ENCODE assay signal across 19 cellular contexts in the genomic region with DNA sequence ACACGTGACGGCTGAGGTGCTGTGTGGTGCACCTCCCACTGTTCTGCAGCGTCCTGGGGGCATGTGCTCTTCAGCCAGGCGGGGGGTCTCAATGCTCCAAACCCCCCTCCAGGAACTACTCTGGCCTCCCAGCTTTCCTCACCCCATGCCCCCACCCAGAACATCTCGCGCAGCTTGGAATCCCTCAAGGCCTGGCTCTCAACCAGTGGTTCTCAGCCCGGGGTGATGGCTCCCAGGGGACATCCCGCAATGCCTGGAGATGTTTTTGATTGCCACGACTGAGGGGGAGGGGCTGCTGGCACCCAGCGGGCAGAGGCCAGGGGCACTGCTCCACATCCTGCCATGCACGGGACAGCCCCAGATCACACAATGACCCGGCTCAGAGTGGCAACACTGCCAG.
"Had no signal": no experiment of that assay in that cellular context is flagged by ENCODE, and none has a peak within 500 bp of the region (broad histone marks: within the 10 kb centered on the region; RNA-seq: fewer than 3 reads in every experiment).

No MANE protein-coding gene starts in this region.

- H3K27me3 ChIP-seq: adrenal gland, colonic mucosa, esophagus muscularis mucosa, right atrium auricular region, suprapubic skin, upper lobe of right lung had no signal

- H3K4me3 ChIP-seq: adrenal gland, colonic mucosa, esophagus muscularis mucosa, right atrium auricular region, suprapubic skin, upper lobe of right lung had no signal

- H3K4me1 ChIP-seq: upper lobe of right lung had no signal

- DNase-seq: activated B cell treated with CpG ODN at 0.5 μM for 24 hours; activated CD4-positive, alpha-beta T cell treated with anti-CD3 and anti-CD28 coated beads for 48 hours; activated CD8-positive, alpha-beta memory T cell treated with anti-CD3 and anti-CD28 coated beads, Interleukin-2, amount 50 U/mL, for 4 hours; activated CD8-positive, alpha-beta T cell treated with anti-CD3 and anti-CD28 coated beads, Interleukin-2, amount 10 ng/mL, durations not matched to agents 7 days and 5 days; activated effector memory CD4-positive, alpha-beta T cell treated with anti-CD3 and anti-CD28 coated beads, Interleukin-2, amount 50 U/mL, for 16 hours; activated T-cell treated with anti-CD3 and anti-CD28 coated beads, Interleukin-2, amount 50 U/mL, for 48 hours; adrenal gland; central memory CD4-positive, alpha-beta T cell; colonic mucosa; effector CD4-positive, alpha-beta T cell; hypothalamus; occipital lobe; small intestine; stimulated activated CD4-positive, alpha-beta T cell treated with anti-CD3 and anti-CD28 coated beads, Interleukin-4, amount 100 ng/mL, for 24 hours; stimulated activated naive CD4-positive, alpha-beta T cell treated with Interleukin-2 at 50 U/mL for 16 hours; upper lobe of right lung had no signal

- ATAC-seq: activated CD8-positive, alpha-beta T cell treated with anti-CD3 and anti-CD28 coated beads, Interleukin-2, amount 10 ng/mL, durations not matched to agents 7 days and 5 days; upper lobe of right lung had no signal

- H3K27ac ChIP-seq: adrenal gland, esophagus muscularis mucosa, right atrium auricular region, suprapubic skin, upper lobe of right lung had no signal

- H3K9me3 ChIP-seq: adrenal gland, colonic mucosa, esophagus muscularis mucosa, right atrium auricular region, suprapubic skin, upper lobe of right lung had no signal

- H3K36me3 ChIP-seq: adrenal gland, colonic mucosa, esophagus muscularis mucosa, right atrium auricular region, suprapubic skin, upper lobe of right lung had no signal
